In the genomic region with DNA sequence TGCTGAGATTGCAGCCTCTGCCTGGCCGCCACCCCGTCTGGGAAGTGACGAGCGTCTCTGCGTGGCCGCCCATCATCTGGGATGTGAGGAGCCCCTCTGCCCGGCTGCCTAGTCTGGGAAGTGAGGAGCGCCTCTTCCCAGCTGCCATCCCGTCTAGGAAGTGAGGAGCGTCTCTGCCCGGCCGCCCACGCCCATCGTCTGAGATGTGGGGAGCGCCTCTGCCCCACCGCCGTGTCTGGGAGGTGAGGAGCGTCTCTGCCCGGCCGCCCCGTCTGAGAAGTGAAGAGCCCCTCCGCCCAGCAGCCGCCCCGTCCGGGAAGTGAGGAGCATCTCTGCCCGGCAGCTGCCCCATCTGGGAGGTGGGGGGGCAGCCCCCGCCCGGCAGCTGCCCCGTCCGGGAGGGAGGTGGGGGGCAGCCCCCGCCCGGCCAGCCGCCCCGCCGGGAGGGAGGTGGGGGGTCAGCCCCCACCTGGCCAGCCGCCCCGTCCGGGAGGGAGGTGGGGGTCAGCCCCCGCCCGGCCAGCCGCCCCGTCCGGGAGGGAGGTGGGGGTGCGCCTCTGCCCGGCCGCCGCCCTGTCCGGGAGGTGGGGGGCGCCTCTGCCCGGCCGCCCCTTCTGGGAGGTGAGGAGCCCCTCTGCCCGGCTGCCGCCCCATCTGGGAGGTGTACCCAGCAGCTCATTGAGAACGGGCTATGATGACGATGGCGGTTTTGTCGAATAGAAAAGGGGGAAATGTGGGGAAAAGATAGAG, we compare ENCODE assay signal across 1 cellular context. TPM values are rescaled to one million over a fixed set of nuclear protein-coding genes. Genes with fewer than 3 reads are reported as not detected.
"Had no signal": no experiment of that assay in that cellular context is flagged by ENCODE, and none has a peak within 500 bp of the region (broad histone marks: within the 10 kb centered on the region; RNA-seq: fewer than 3 reads in every experiment).

No MANE protein-coding gene starts in this region.

RNA-seq across cellular contexts. Expression of a gene that starts 25.6 kb away (rescaled TPM):
- total RNA-seq: HT-29 had no signal
